Comparison of ENCODE assay signal across 8 cellular contexts in genomic region chr16:425082-425718, GRCh38. TPM values are rescaled to one million over a fixed set of nuclear protein-coding genes. Genes with fewer than 3 reads are reported as not detected.
A peak's percentile ranks its signal among the peaks of the same experiment; 100 is the strongest.
DNase-seq lines count a peak whose midpoint lies in the region; ATAC-seq, FAIRE-seq and TF ChIP-seq lines count a peak whose summit lies in the region.

TSS of gene RAB11FIP3 (plus strand) at chr16:425649. CDS start at chr16:426007, 358 bp downstream.

- H3K4me3 ChIP-seq in A549, result peak within 1 kb of the TSS; percentile 72
- H3K4me3 ChIP-seq in cardiac fibroblast (replicated peaks in 1 of 2; ENCODE audit: low read depth in 2 of 2, low read length in 2 of 2), result peak within 1 kb of the TSS; percentile 75 to 83

- peaks cover 8% of the 10 kb centered on the region for H3K36me3 Mint-ChIP-seq in activated B cell treated with CpG ODN at 0.5 μM for 24 hours (ENCODE audit: low read depth)

- ATAC-seq in A549, result peak; percentile 86 to 91
- ATAC-seq in GM18517 (IDR thresholded peaks at IDR 0.05; ENCODE audit: unreplicated experiment), result peak; percentile 68
- ATAC-seq in HG03045 (IDR thresholded peaks at IDR 0.05; ENCODE audit: unreplicated experiment), result peak; percentile 88
- ATAC-seq in activated B cell treated with CpG ODN at 0.5 μM for 24 hours (ENCODE audit: low read depth), result peak; percentile 92

- H3K4me3 Mint-ChIP-seq in activated B cell treated with CpG ODN at 0.5 μM for 24 hours, result peak within 1 kb of the TSS; percentile 89

- H3K4me1 Mint-ChIP-seq in activated B cell treated with CpG ODN at 0.5 μM for 24 hours, result peaks cover 30% of the 10 kb centered on the region

- peak within 1 kb of the TSS; percentile 82 for H3K27ac Mint-ChIP-seq in activated B cell treated with CpG ODN at 0.5 μM for 24 hours

- H3K9me3 ChIP-seq in A549, result no peaks in the 10 kb centered on the region

- H3K27ac ChIP-seq in A549, result peak within 1 kb of the TSS; percentile 85 to 91

- intact Hi-C loops in activated B cell treated with CpG ODN at 0.5 μM for 24 hours (cut with micrococcal nuclease), result loop anchor here (1.0 kb wide), 4 partner anchors 23 to 102 kb away; partner anchors contain the start of genes AXIN1 and CAPN15

- peaks cover 24% of the 10 kb centered on the region for H3K4me1 ChIP-seq in A549

- POLR2A ChIA-PET in A549 (lab: Yijun Ruan, JAX), result interaction anchor here (1.5 to 2.0 kb wide), 2 partner anchors 24 to 102 kb away, joined by 4 to 5 read pairs; partner anchors contain the start of genes CAPN15 and DECR2
- POLR2A ChIA-PET in activated B cell treated with CpG ODN at 0.5 μM for 24 hours (lab: Charles Lee), result interaction anchor here (0.7 to 2.1 kb wide), 4 partner anchors 23 to 72 kb away, joined by 3 to 10 read pairs (median 4); partner anchors contain the start of genes AXIN1 and DECR2

- WGBS in A549 (ENCODE audit: missing lambda C conversion rate), result 26% methylated on average over 11 of the region's 77 CpGs

- no peak for TF ChIP-seq EP300 in A549 (IDR thresholded peaks at IDR 0.05)

- DNase-seq in A549 (ENCODE audit: low read depth in 1 of 2, low spot score in 1 of 2), result peak; percentile 82 to 87
- DNase-seq in NCI-H2171 (lab: John Stamatoyannopoulos, UW), result peak; percentile 78
- peak; percentile 93 for DNase-seq in activated B cell treated with CpG ODN at 0.5 μM for 24 hours
- peak; percentile 75 to 82 for DNase-seq in cardiac fibroblast (ENCODE audit: low read depth in 2 of 2)
- peak; percentile 89 for DNase-seq in islet precursor cell
- DNase-seq in stimulated activated CD4-positive, alpha-beta T cell treated with anti-CD3 and anti-CD28 coated beads, Interleukin-12 subunit alpha, Interleukin-12 subunit beta, amount 100 ng/mL, for 48 hours (ENCODE audit: low read depth in 2 of 3, low spot score in 1 of 3), result peak; percentile 63 to 83 (median 71)

- CTCF ChIA-PET in A549 (lab: Yijun Ruan, JAX) (interaction anchor here (0.6 to 4.0 kb wide), 8 partner anchors 24 to 141 kb away, joined by 3 to 14 read pairs (median 4); partner anchors contain the start of genes DECR2 and NHLRC4), activated B cell treated with CpG ODN at 0.5 μM for 24 hours (lab: Charles Lee) (interaction anchor here (2.2 kb wide), 1 partner anchor 24 kb away, joined by 7 read pairs; the partner anchor contains the start of gene DECR2)

- TF ChIP-seq CTCF in A549 (IDR thresholded peaks at IDR 0.05) (peak; percentile 17; the same call in 1 of the 3 replicates), activated B cell treated with CpG ODN at 0.5 μM for 24 hours (IDR thresholded peaks at IDR 0.05) (no peak), cardiac fibroblast (IDR thresholded peaks at IDR 0.05; ENCODE audit: low read depth, low read length) (no peak)

- no peak for FAIRE-seq in A549 (lab: Jason Lieb, UNC)

- TF ChIP-seq RAD21 in A549 (conservative IDR thresholded peaks at IDR 0.05 in 1 of 2, IDR thresholded peaks at IDR 0.05 in 1 of 2), result no peak; a peak in 2 of 5 replicates

- TF ChIP-seq POLR2A in A549 (IDR thresholded peaks at IDR 0.05; ENCODE audit: low read length), result peak; percentile 79

- H3K9me3 Mint-ChIP-seq in activated B cell treated with CpG ODN at 0.5 μM for 24 hours, result no peaks in the 10 kb centered on the region

- no peaks in the 10 kb centered on the region for H3K27me3 Mint-ChIP-seq in activated B cell treated with CpG ODN at 0.5 μM for 24 hours

- H3K4me2 ChIP-seq in A549, result peak within 1 kb of the TSS; percentile 91

TF ChIP-seq in A549, 52 proteins besides CTCF, POLR2A, EP300 and RAD21:
- TF ChIP-seq JUN (IDR thresholded peaks at IDR 0.05) (peak in 1 of 2 experiments; percentile 86; a peak in 3 of 5 replicates), HDAC2 (IDR thresholded peaks at IDR 0.05) (peak; percentile 41; the same call in 1 of the 2 replicates), MAFK (IDR thresholded peaks at IDR 0.05; ENCODE audit: partially characterized antibody) (no peak), MYC (IDR thresholded peaks at IDR 0.05; ENCODE audit: borderline replicate concordance, low read length) (0 out of 2 replicates have a peak, but pooled peaks have one; percentile 35), MAX (IDR thresholded peaks at IDR 0.05) (peak; percentile 75), RNF2 (IDR thresholded peaks at IDR 0.05; ENCODE audit: borderline replicate concordance, low read depth) (0 out of 2 replicates have a peak, but pooled peaks have one; percentile 79), CHD2 (IDR thresholded peaks at IDR 0.05; ENCODE audit: low read length, partially characterized antibody) (no peak), SMC3 (IDR thresholded peaks at IDR 0.05) (0 out of 3 replicates have a peak, but pooled peaks have one; percentile 3)
- TF ChIP-seq, protein P1, sequence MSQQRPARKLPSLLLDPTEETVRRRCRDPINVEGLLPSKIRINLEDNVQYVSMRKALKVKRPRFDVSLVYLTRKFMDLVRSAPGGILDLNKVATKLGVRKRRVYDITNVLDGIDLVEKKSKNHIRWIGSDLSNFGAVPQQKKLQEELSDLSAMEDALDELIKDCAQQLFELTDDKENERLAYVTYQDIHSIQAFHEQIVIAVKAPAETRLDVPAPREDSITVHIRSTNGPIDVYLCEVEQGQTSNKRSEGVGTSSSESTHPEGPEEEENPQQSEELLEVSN (IDR thresholded peaks at IDR 0.05; ENCODE audit: borderline replicate concordance, low read depth), result peak; percentile 92
TF ChIP-seq in A549: peak in this region for 7.

RNA-seq across cellular contexts. Expression of gene RAB11FIP3, which starts in this region (rescaled TPM):
- 6.7 and 9.7 TPM in 2 replicates for polyA plus RNA-seq in A549 (2011; rRNA removed)
- polyA plus RNA-seq in A549 (2012; cell fraction: cytosol; rRNA removed), result 17.3 and 21.6 TPM in 2 replicates
- 51.0 and 56.1 TPM in 2 replicates for polyA plus RNA-seq in A549 (2012; cell fraction: nucleus; rRNA removed)
- 18.0 to 19.1 TPM (median 18.4 TPM) in 3 replicates for polyA plus RNA-seq in A549 (2017; fragmentation: RNase III; extraction: RNeasy Plus Mini Kit Qiagen cat#74134 plus additional on column Dnase treatment)
- polyA minus RNA-seq in A549 (2011; rRNA and poly(A)+ RNA removed), result 6.0 and 7.3 TPM in 2 replicates
- total RNA-seq in activated B cell treated with CpG ODN at 0.5 μM for 24 hours, result 32.2 and 35.4 TPM in 2 replicates

Comparison
In these comparisons a context has a peak if more than half of its experiments do, and no peak if none do; other contexts are left out.
1. Peak in every context shown above with its lines: DNase-seq, ATAC-seq, H3K4me3 ChIP-seq and H3K27ac ChIP-seq.